ENCODE assay signal across 19 cellular contexts in the genomic region with DNA sequence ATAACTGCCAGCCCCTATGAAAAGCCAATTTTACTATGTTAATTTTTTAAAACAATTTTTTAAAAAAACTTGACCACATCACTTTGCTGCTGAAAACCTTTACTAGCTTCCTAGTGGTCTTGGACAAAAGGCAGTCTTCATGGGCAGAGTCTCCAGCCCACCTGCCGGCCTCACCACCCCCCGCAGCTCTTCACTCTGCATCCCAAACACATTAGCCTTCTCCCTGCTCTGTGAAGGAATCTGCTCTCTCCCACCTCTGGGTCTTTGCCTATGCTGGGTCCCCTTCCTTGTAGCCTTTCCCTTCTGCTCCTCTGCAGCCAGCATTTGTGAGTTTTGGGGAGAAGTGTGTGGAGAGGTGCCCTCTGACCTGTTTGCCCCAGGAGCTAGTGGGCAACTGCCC.
DNase-seq lines count a peak whose midpoint lies in the region; ATAC-seq, FAIRE-seq and TF ChIP-seq lines count a peak whose summit lies in the region.
"Had no signal": no experiment of that assay in that cellular context is flagged by ENCODE, and none has a peak within 500 bp of the region (broad histone marks: within the 10 kb centered on the region; RNA-seq: fewer than 3 reads in every experiment).

No MANE protein-coding gene starts in this region.

- H4K20me1 ChIP-seq in H9 (ENCODE audit: control insufficient read depth, insufficient read depth, insufficient read length) (no peaks in the 10 kb centered on the region), H1 (replicated peaks in 1 of 2; ENCODE audit: control insufficient read depth in 1 of 2, insufficient read depth in 2 of 2, low read length in 2 of 2) (peaks cover 0 to 2% of the 10 kb centered on the region in 2 experiments)
- H4K20me1 ChIP-seq: BLaER1 had no signal

- H3K79me1 ChIP-seq in H9 (ENCODE audit: insufficient read depth, low read depth, low read length, poor library complexity, severe bottlenecking) (no peaks in the 10 kb centered on the region), H1 (ENCODE audit: low read depth, low read length) (no peaks in the 10 kb centered on the region)

- peaks cover 50% of the 10 kb centered on the region for H3K27me3 Mint-ChIP-seq in H9 (ENCODE audit: low read depth)

- H3K9me3 Mint-ChIP-seq in H9 = peaks cover 7 to 9% of the 10 kb centered on the region in 2 experiments; a peak in 4 of 5 replicates

- CTCF ChIA-PET in H1 (lab: Charles Lee; ENCODE audit: partially characterized antibody) = interaction anchor here (0.9 to 11.9 kb wide), 9 partner anchors 9 to 203 kb away, joined by 3 to 98 read pairs (median 3); no protein-coding TSS in a partner anchor

- H3K56ac ChIP-seq in H9 (ENCODE audit: insufficient read length, low read depth, low read length) (no peak overlapping the region), H1 (replicated peaks; ENCODE audit: insufficient read length, low read depth, low read length) (no peak overlapping the region)

- H3K4me2 ChIP-seq in H9 (ENCODE audit: insufficient read depth, insufficient read length, low read length) (no peak overlapping the region), H1 (ENCODE audit: insufficient read depth in 1 of 2, low read depth in 2 of 2, low read length in 2 of 2) (peak overlapping the region; percentile 45 to 93; a peak in 1 of 4 replicates)
- H3K4me2 ChIP-seq: BLaER1, KMS-11 had no signal

- TF ChIP-seq CTCF in C4-2B (conservative IDR thresholded peaks at IDR 0.05) = no peak
- TF ChIP-seq CTCF in H9 (conservative IDR thresholded peaks at IDR 0.05) = no peak
- TF ChIP-seq CTCF in H1 (IDR thresholded peaks at IDR 0.05; ENCODE audit: control extremely low read depth in 1 of 3, insufficient read depth in 1 of 3, low read depth in 1 of 3, low read length in 3 of 3) = no peak

- H3K27ac ChIP-seq in C4-2B (peak overlapping the region; percentile 68), H9 (ENCODE audit: insufficient read length, low read depth, low read length) (no peak overlapping the region), H1 (ENCODE audit: low read depth, low read length) (no peak overlapping the region)
- H3K27ac ChIP-seq: BLaER1, KMS-11, Peyer's patch had no signal

- TF ChIP-seq RAD21 in H1 (IDR thresholded peaks at IDR 0.05 in 1 of 2, conservative IDR thresholded peaks at IDR 0.05 in 1 of 2; ENCODE audit: low read depth in 2 of 2, low read length in 2 of 2) = no peak

- H3K9ac ChIP-seq in H9 (ENCODE audit: extremely low read depth, insufficient read length, low read length) (no peak overlapping the region), H1 (replicated peaks in 1 of 4; ENCODE audit: extremely low read depth in 1 of 4, low read depth in 3 of 4, low read length in 3 of 4) (no peak overlapping the region)
- H3K9ac ChIP-seq: BLaER1, KMS-11 had no signal

- no peak overlapping the region for H2BK120ac ChIP-seq in H9 (ENCODE audit: low read depth, low read length, poor library complexity, severe bottlenecking)
- H2BK120ac ChIP-seq in H1 (replicated peaks; ENCODE audit: low read depth, low read length) = no peak overlapping the region

- peak overlapping the region in 1 of 2 experiments; percentile 28; a peak in 3 of 5 replicates for H3K4me3 Mint-ChIP-seq in H9

- no peak overlapping the region for H4K5ac ChIP-seq in H9 (ENCODE audit: insufficient read length, low read depth, low read length)
- no peak overlapping the region for H4K5ac ChIP-seq in H1 (ENCODE audit: insufficient read length, low read depth, low read length)

- H3K14ac ChIP-seq in H9 (ENCODE audit: insufficient read depth, low read length) = no peak overlapping the region
- no peak overlapping the region for H3K14ac ChIP-seq in H1 (ENCODE audit: insufficient read length)

- H3K27me3 ChIP-seq in H9 (ENCODE audit: insufficient read depth, low read length) (no peaks in the 10 kb centered on the region; the same call in 1 of the 2 replicates), H1 (replicated peaks in 1 of 4; ENCODE audit: control insufficient read depth in 3 of 4, extremely low read depth in 1 of 4, insufficient read depth in 3 of 4, low read length in 3 of 4) (peaks cover 5 to 14% (median 11%) of the 10 kb centered on the region in 4 experiments)
- H3K27me3 ChIP-seq: BLaER1, Peyer's patch had no signal

- H3K4ac ChIP-seq in H9 (ENCODE audit: low read depth, low read length) = no peak overlapping the region
- H3K4ac ChIP-seq in H1 (replicated peaks; ENCODE audit: insufficient read length, low read depth, low read length) = no peak overlapping the region

- no peak overlapping the region for H3K27ac Mint-ChIP-seq in H9

- no peaks in the 10 kb centered on the region for H3K23me2 ChIP-seq in H9 (ENCODE audit: insufficient read length, low read depth, low read length, poor library complexity, severe bottlenecking)
- H3K23me2 ChIP-seq in H1 (ENCODE audit: low read depth, low read length) = no peaks in the 10 kb centered on the region; the same call in 1 of the 2 replicates

- H3K36me3 ChIP-seq in H1 (ENCODE audit: control insufficient read depth in 2 of 4, insufficient read depth in 4 of 4, low read length in 3 of 4) = no peaks in the 10 kb centered on the region
- H3K36me3 ChIP-seq: BLaER1, Peyer's patch had no signal

- H3K79me2 ChIP-seq in H9 (ENCODE audit: insufficient read depth, low read length) (no peaks in the 10 kb centered on the region), H1 (ENCODE audit: control insufficient read depth in 1 of 2, insufficient read depth in 2 of 2, low read length in 2 of 2) (no peaks in the 10 kb centered on the region)

- no peak overlapping the region for H3T11ph ChIP-seq in H9 (ENCODE audit: low read length)

- no peaks in the 10 kb centered on the region for H3K9me3 ChIP-seq in H9 (ENCODE audit: control insufficient read depth, low read depth, low read length)
- H3K9me3 ChIP-seq in H1 (ENCODE audit: insufficient read depth in 2 of 2, low read depth in 1 of 2, low read length in 1 of 2) = no peaks in the 10 kb centered on the region
- H3K9me3 ChIP-seq: Peyer's patch had no signal

- TF ChIP-seq POLR2A in H1 (IDR thresholded peaks at IDR 0.05; ENCODE audit: control extremely low read depth in 1 of 2, low read depth in 2 of 2, low read length in 2 of 2) = no peak

- H2BK15ac ChIP-seq in H9 (ENCODE audit: low read depth, low read length) (no peak overlapping the region), H1 (ENCODE audit: low read length) (no peak overlapping the region)

- no peak overlapping the region for H2AFZ ChIP-seq in H9 (ENCODE audit: low read length)
- no peak overlapping the region for H2AFZ ChIP-seq in H1 (ENCODE audit: low read length)

- no peaks in the 10 kb centered on the region for H3K4me1 ChIP-seq in H9 (ENCODE audit: insufficient read depth, low read length)
- H3K4me1 ChIP-seq in H1 (replicated peaks in 1 of 4; ENCODE audit: control insufficient read depth in 3 of 4, insufficient read depth in 4 of 4, low read length in 3 of 4) = peaks cover 2 to 12% (median 3%) of the 10 kb centered on the region in 4 experiments; a peak in 5 of 7 replicates
- H3K4me1 ChIP-seq: BLaER1, Peyer's patch had no signal

- peaks cover 0 to 3% (median 0%) of the 10 kb centered on the region in 3 experiments; a peak in 1 of 7 replicates for H3K36me3 Mint-ChIP-seq in H9 (ENCODE audit: insufficient read depth in 1 of 3, low read depth in 3 of 3)

- no peak for ATAC-seq in HG03460 (IDR thresholded peaks at IDR 0.05; ENCODE audit: unreplicated experiment)
- ATAC-seq: HepG2 had no signal

- peaks cover 13 to 16% of the 10 kb centered on the region in 2 experiments for H3K4me1 Mint-ChIP-seq in H9

- H2BK20ac ChIP-seq in H9 (ENCODE audit: low read depth, low read length, poor library complexity, severe bottlenecking) = no peak overlapping the region
- H2BK20ac ChIP-seq in H1 (ENCODE audit: low read length) = no peak overlapping the region

- FAIRE-seq in H1 (lab: Jason Lieb, UNC) (no peak), urothelium cell line (lab: Jason Lieb, UNC) (no peak)
- FAIRE-seq: HepG2 had no signal

- no peak overlapping the region for H2BK5ac ChIP-seq in H9 (ENCODE audit: insufficient read length, low read length)
- no peak overlapping the region for H2BK5ac ChIP-seq in H1 (ENCODE audit: low read depth, low read length)

- no CpG with 5 or more reads among the region's 2 CpGs for WGBS in H9 (ENCODE audit: extremely low coverage, insufficient read length, low lambda C conversion rate)
- 9% methylated on average over 2 of the region's 2 CpGs; no CpG with 5 or more reads in 1 of the 2 experiments for WGBS in H1 (ENCODE audit: extremely low coverage in 1 of 2, insufficient coverage in 1 of 2, insufficient read length in 1 of 2, insufficient replicate concordance in 2 of 2, low coverage in 1 of 2, low lambda C conversion rate in 2 of 2, missing lambda C conversion rate in 1 of 2), 2 experiments

- DNase-seq in H9 (peak; percentile 37), H1 (ENCODE audit: low read depth in 1 of 2, low spot score in 2 of 2) (peak in 1 of 2 experiments; percentile 44), posterior vena cava (ENCODE audit: low spot score) (peak; percentile 19), COLO668 (lab: John Stamatoyannopoulos, UW; ENCODE audit: unreplicated experiment) (no peak), urothelium cell line (ENCODE audit: low spot score) (no peak), NCI-H2107 (lab: John Stamatoyannopoulos, UW) (no peak)
- DNase-seq: DMS153, EL, NCI-H1092, NCI-H1694, NCI-H446 treated with DMSO at 0.1 percent for 48 hours, NCI-H82, SHP77 had no signal

- POLR2A ChIA-PET in H1 (lab: Charles Lee; ENCODE audit: partially characterized antibody) = interaction anchor here (0.6 kb wide), 1 partner anchor 76 kb away, joined by 3 read pairs; no protein-coding TSS in a partner anchor

- H4K91ac ChIP-seq in H9 (ENCODE audit: insufficient read length, low read depth, low read length) = no peak overlapping the region
- H4K91ac ChIP-seq in H1 (replicated peaks; ENCODE audit: insufficient read length, low read length) = no peak overlapping the region

- H3K18ac ChIP-seq in H9 (ENCODE audit: insufficient read length, low read depth, low read length) = no peak overlapping the region
- no peak overlapping the region for H3K18ac ChIP-seq in H1 (ENCODE audit: extremely low read depth, low read length)

- no peak for TF ChIP-seq EP300 in H1 (IDR thresholded peaks at IDR 0.05; ENCODE audit: borderline replicate concordance in 1 of 2, low read depth in 2 of 2, low read length in 2 of 2)

- H2BK12ac ChIP-seq in H9 (ENCODE audit: insufficient read length, low read depth, low read length) = no peak overlapping the region
- H2BK12ac ChIP-seq in H1 (ENCODE audit: low read depth, low read length) = no peak overlapping the region

- H2AK5ac ChIP-seq in H9 (ENCODE audit: insufficient read length, low read length) (no peak overlapping the region), H1 (ENCODE audit: low read depth, low read length) (no peak overlapping the region)

- no peak overlapping the region for H3K23ac ChIP-seq in H9 (ENCODE audit: insufficient read length, low read depth, low read length)
- H3K23ac ChIP-seq in H1 (ENCODE audit: insufficient read length) = no peak overlapping the region

- H3K4me3 ChIP-seq in H1 (ENCODE audit: extremely low read depth in 1 of 4, insufficient read depth in 2 of 4, low read depth in 3 of 4, low read length in 4 of 4) = no peak overlapping the region
- H3K4me3 ChIP-seq: BLaER1, Peyer's patch had no signal

- intact Hi-C loops in posterior vena cava (cut with DNase I) = no loop called here

- H4K8ac ChIP-seq in H9 (replicated peaks; ENCODE audit: insufficient read length, low read depth, low read length) (no peak overlapping the region), H1 (ENCODE audit: extremely low read depth, insufficient read depth, low read length) (no peak overlapping the region)

Comparison
In these comparisons a context has a peak if more than half of its experiments do, and no peak if none do; other contexts are left out.
1. DNase-seq: peak in H9 (single experiment) and posterior vena cava (single experiment); none in COLO668 (single experiment), urothelium cell line (single experiment) and NCI-H2107 (single experiment).